In the genomic region with DNA sequence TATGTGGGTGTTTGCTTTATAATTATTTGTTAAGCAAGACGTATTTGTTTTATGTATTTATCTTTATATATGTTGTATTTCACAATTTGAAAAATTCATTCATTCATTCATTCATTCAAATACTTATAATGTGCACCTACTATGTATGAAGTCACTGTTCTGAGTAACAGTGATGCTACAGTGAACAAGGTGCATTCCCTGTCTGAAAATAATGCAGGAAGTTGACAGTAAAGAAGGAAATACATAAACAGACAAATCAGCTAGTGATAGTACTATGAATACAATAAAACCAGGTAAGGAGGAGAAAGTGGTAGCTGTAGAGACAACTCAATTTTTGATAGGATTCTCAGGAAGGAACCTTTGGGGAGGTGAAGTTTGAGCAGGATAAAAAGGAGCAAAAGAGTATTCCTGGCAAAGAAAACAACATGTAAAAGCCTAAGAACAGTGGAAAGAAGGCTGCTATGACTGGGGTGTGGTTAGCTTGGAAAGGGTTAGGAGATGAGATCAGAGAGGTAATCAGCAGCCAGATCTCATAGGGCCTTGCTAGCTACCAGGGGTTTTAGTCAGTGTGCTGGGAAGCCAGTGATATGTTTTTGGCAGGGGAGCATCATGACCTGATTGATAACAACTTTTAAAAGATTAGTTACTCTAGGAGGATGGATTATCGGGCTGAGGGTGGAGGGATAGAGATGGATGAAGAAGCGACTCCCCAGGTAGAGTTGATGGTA, we compare ENCODE assay signal across 13 cellular contexts. TPM values are rescaled to one million over a fixed set of nuclear protein-coding genes. Genes with fewer than 3 reads are reported as not detected.
DNase-seq lines count a peak whose midpoint lies in the region; ATAC-seq and TF ChIP-seq lines count a peak whose summit lies in the region.
"Had no signal": no experiment of that assay in that cellular context is flagged by ENCODE, and none has a peak within 500 bp of the region (broad histone marks: within the 10 kb centered on the region; RNA-seq: fewer than 3 reads in every experiment).

No MANE protein-coding gene starts in this region.

- peak; percentile 66 for DNase-seq in stimulated activated CD4-positive, alpha-beta T cell treated with anti-CD3 and anti-CD28 coated beads, Interleukin-1b, Interleukin-23, amount 100 ng/mL, for 48 hours
- no peak for DNase-seq in stimulated activated CD4-positive, alpha-beta T cell treated with anti-CD3 and anti-CD28 coated beads, Interleukin-4, amount 100 ng/mL, for 1 hour
- DNase-seq in activated CD4-positive, alpha-beta memory T cell treated with anti-CD3 and anti-CD28 coated beads, Interleukin-2, amount 10 ng/mL, durations not matched to agents 7 days and 5 days = peak; percentile 24
- no peak for DNase-seq in immature natural killer cell
- DNase-seq in mesothelial cell of epicardium (ENCODE audit: low spot score in 2 of 2, unreplicated experiment in 2 of 2) = no peak
- DNase-seq in PC-3 = no peak
- DNase-seq: SK-N-SH had no signal

- H4K20me1 ChIP-seq in PC-3 (ENCODE audit: low read length) = no peaks in the 10 kb centered on the region

- TF ChIP-seq CTCF in mesothelial cell of epicardium (IDR thresholded peaks at IDR 0.05; ENCODE audit: unreplicated experiment) = no peak
- TF ChIP-seq CTCF in PC-3 (conservative IDR thresholded peaks at IDR 0.05; ENCODE audit: low read depth, low read length) = no peak

- CTCF ChIA-PET in activated CD4-positive, alpha-beta memory T cell treated with anti-CD3 and anti-CD28 coated beads, Interleukin-2, amount 10 ng/mL, durations not matched to agents 7 days and 5 days (lab: Charles Lee) = interaction anchor here (0.8 to 2.9 kb wide), 5 partner anchors 9 to 153 kb away, joined by 3 to 29 read pairs (median 4); partner anchors contain the start of gene BICDL1
- CTCF ChIA-PET in PC-3 (lab: Charles Lee) = no interaction called here

- H3K4me3 Mint-ChIP-seq in activated CD4-positive, alpha-beta memory T cell treated with anti-CD3 and anti-CD28 coated beads, Interleukin-2, amount 10 ng/mL, durations not matched to agents 7 days and 5 days = peak overlapping the region; percentile 1
- H3K4me3 Mint-ChIP-seq in immature natural killer cell (peak overlapping the region in 3 of 5 donors; percentile 0 to 12 (median 4)), mesothelial cell of epicardium (no peak overlapping the region)
- H3K4me3 Mint-ChIP-seq: WTC11 had no signal

- no peaks in the 10 kb centered on the region for H3K9me3 Mint-ChIP-seq in activated CD4-positive, alpha-beta memory T cell treated with anti-CD3 and anti-CD28 coated beads, Interleukin-2, amount 10 ng/mL, durations not matched to agents 7 days and 5 days
- H3K9me3 Mint-ChIP-seq in immature natural killer cell (no peaks in the 10 kb centered on the region), mesothelial cell of epicardium (no peaks in the 10 kb centered on the region)
- H3K9me3 Mint-ChIP-seq: WTC11 had no signal

- peaks cover 49% of the 10 kb centered on the region for H3K4me1 Mint-ChIP-seq in activated CD4-positive, alpha-beta memory T cell treated with anti-CD3 and anti-CD28 coated beads, Interleukin-2, amount 10 ng/mL, durations not matched to agents 7 days and 5 days
- peaks cover 26 to 29% of the 10 kb centered on the region in 2 donors for H3K4me1 Mint-ChIP-seq in immature natural killer cell
- no peaks in the 10 kb centered on the region for H3K4me1 Mint-ChIP-seq in mesothelial cell of epicardium

- H2AFZ ChIP-seq in PC-3 (ENCODE audit: low read length) = no peak overlapping the region
- H2AFZ ChIP-seq: parathyroid adenoma had no signal

- H3K4me3 ChIP-seq in thymus (ENCODE audit: low read length) = no peak overlapping the region
- H3K4me3 ChIP-seq in PC-3 (ENCODE audit: low read length) = no peak overlapping the region
- H3K4me3 ChIP-seq: cardiac muscle cell, upper lobe of left lung had no signal

- H3K27me3 Mint-ChIP-seq in activated CD4-positive, alpha-beta memory T cell treated with anti-CD3 and anti-CD28 coated beads, Interleukin-2, amount 10 ng/mL, durations not matched to agents 7 days and 5 days = no peaks in the 10 kb centered on the region
- H3K27me3 Mint-ChIP-seq in immature natural killer cell (ENCODE audit: low read depth in 3 of 3) = peaks cover 0 to 2% (median 0%) of the 10 kb centered on the region in 3 donors
- peaks cover 1% of the 10 kb centered on the region for H3K27me3 Mint-ChIP-seq in mesothelial cell of epicardium (ENCODE audit: low read depth)

- H3K4me2 ChIP-seq in PC-3 (ENCODE audit: low read length) = no peak overlapping the region
- H3K4me2 ChIP-seq: SK-N-SH had no signal

- H3K4me1 ChIP-seq in thymus (ENCODE audit: control insufficient read depth, insufficient read depth, low read length) = peaks cover 8% of the 10 kb centered on the region
- no peaks in the 10 kb centered on the region; the same call in 1 of the 2 replicates for H3K4me1 ChIP-seq in PC-3 (ENCODE audit: insufficient read depth, low read length)
- H3K4me1 ChIP-seq: parathyroid adenoma, upper lobe of left lung had no signal

- H3K9me3 ChIP-seq in thymus (ENCODE audit: control insufficient read depth) (no peaks in the 10 kb centered on the region), PC-3 (ENCODE audit: low read length) (no peaks in the 10 kb centered on the region)
- H3K9me3 ChIP-seq: SK-N-SH, upper lobe of left lung had no signal

- H3K36me3 ChIP-seq in thymus (ENCODE audit: control insufficient read depth, insufficient read depth) (peaks cover 17% of the 10 kb centered on the region), PC-3 (ENCODE audit: low read depth, low read length) (no peaks in the 10 kb centered on the region)
- H3K36me3 ChIP-seq: cardiac muscle cell, upper lobe of left lung had no signal

- ATAC-seq in HG02588 (IDR thresholded peaks at IDR 0.05; ENCODE audit: unreplicated experiment) (no peak), PC-3 (no peak)
- ATAC-seq: WTC11 had no signal

- no peaks in the 10 kb centered on the region for H3K27me3 ChIP-seq in thymus (ENCODE audit: control insufficient read depth, insufficient read depth)
- H3K27me3 ChIP-seq in PC-3 (ENCODE audit: low read length) = no peaks in the 10 kb centered on the region
- H3K27me3 ChIP-seq: cardiac muscle cell, upper lobe of left lung had no signal

- H3K27ac Mint-ChIP-seq in activated CD4-positive, alpha-beta memory T cell treated with anti-CD3 and anti-CD28 coated beads, Interleukin-2, amount 10 ng/mL, durations not matched to agents 7 days and 5 days = peak overlapping the region; percentile 82
- H3K27ac Mint-ChIP-seq in immature natural killer cell (peak overlapping the region; percentile 10 to 76 (median 42)), mesothelial cell of epicardium (no peak overlapping the region)
- H3K27ac Mint-ChIP-seq: WTC11 had no signal

- peaks cover 32% of the 10 kb centered on the region for H3K36me3 Mint-ChIP-seq in activated CD4-positive, alpha-beta memory T cell treated with anti-CD3 and anti-CD28 coated beads, Interleukin-2, amount 10 ng/mL, durations not matched to agents 7 days and 5 days (ENCODE audit: low read depth)
- peaks cover 8 to 10% (median 9%) of the 10 kb centered on the region in 3 donors for H3K36me3 Mint-ChIP-seq in immature natural killer cell
- H3K36me3 Mint-ChIP-seq in mesothelial cell of epicardium = no peaks in the 10 kb centered on the region
- H3K36me3 Mint-ChIP-seq: WTC11 had no signal

- H3F3A ChIP-seq in PC-3 (ENCODE audit: low read length, unreplicated experiment) = no peaks in the 10 kb centered on the region

- intact Hi-C loops in PC-3 (cut with micrococcal nuclease) = no loop called here

- no peaks in the 10 kb centered on the region for H3K79me2 ChIP-seq in PC-3 (ENCODE audit: low read length)
- H3K79me2 ChIP-seq: parathyroid adenoma had no signal

- H3K9ac ChIP-seq in PC-3 (ENCODE audit: low read length) = no peak overlapping the region
- H3K9ac ChIP-seq: parathyroid adenoma, SK-N-SH had no signal

- no peaks in the 10 kb centered on the region for H3K9me2 ChIP-seq in PC-3 (replicated peaks; ENCODE audit: low read length)
- H3K9me2 ChIP-seq: SK-N-SH had no signal

- POLR2A ChIA-PET in activated CD4-positive, alpha-beta memory T cell treated with anti-CD3 and anti-CD28 coated beads, Interleukin-2, amount 10 ng/mL, durations not matched to agents 7 days and 5 days (lab: Charles Lee) = interaction anchor here (0.7 to 3.9 kb wide), 14 partner anchors 8 to 287 kb away, joined by 3 to 95 read pairs (median 4); partner anchors contain the start of genes BICDL1, RAB35, RNU4-1 and RNU4-2
- POLR2A ChIA-PET in PC-3 (lab: Charles Lee; ENCODE audit: unreplicated experiment) = no interaction called here

- H3K27ac ChIP-seq in thymus (ENCODE audit: low read depth) (peak overlapping the region; percentile 64), PC-3 (ENCODE audit: low read length) (no peak overlapping the region)
- H3K27ac ChIP-seq: cardiac muscle cell, parathyroid adenoma, upper lobe of left lung had no signal

- no TSS peak for BruUV-seq in PC-3 (replicated peaks; lab: Mats Ljungman, UMichigan)

- WGBS in thymus = 97% methylated on average over 3 of the region's 3 CpGs

RNA-seq across cellular contexts. Expression of gene BICDL1, which starts 17.4 kb away (rescaled TPM):
- total RNA-seq in activated CD4-positive, alpha-beta memory T cell treated with anti-CD3 and anti-CD28 coated beads, Interleukin-2, amount 10 ng/mL, durations not matched to agents 7 days and 5 days = 10 to 100 TPM; 44.6 to 44.7 TPM
- polyA plus RNA-seq in immature natural killer cell (1 to 10 TPM in 2 of 3 donors, not detected in 1; 1.0 TPM), thymus (67.6 TPM)
- total RNA-seq in mesothelial cell of epicardium (38.8 to 41.5 TPM (median 40.1 TPM) in 3 replicates), PC-3 (2014; rRNA removed) (3.6 and 5.8 TPM in 2 replicates)

Comparison
In these comparisons a context has a peak if more than half of its experiments do, and no peak if none do; other contexts are left out.
1. DNase-seq: peak in stimulated activated CD4-positive, alpha-beta T cell treated with anti-CD3 and anti-CD28 coated beads, Interleukin-1b, Interleukin-23, amount 100 ng/mL, for 48 hours (single experiment) and activated CD4-positive, alpha-beta memory T cell treated with anti-CD3 and anti-CD28 coated beads, Interleukin-2, amount 10 ng/mL, durations not matched to agents 7 days and 5 days (single experiment); none in stimulated activated CD4-positive, alpha-beta T cell treated with anti-CD3 and anti-CD28 coated beads, Interleukin-4, amount 100 ng/mL, for 1 hour (single experiment), immature natural killer cell (0 of 3), mesothelial cell of epicardium (0 of 2) and PC-3 (single experiment).